In the genomic region with DNA sequence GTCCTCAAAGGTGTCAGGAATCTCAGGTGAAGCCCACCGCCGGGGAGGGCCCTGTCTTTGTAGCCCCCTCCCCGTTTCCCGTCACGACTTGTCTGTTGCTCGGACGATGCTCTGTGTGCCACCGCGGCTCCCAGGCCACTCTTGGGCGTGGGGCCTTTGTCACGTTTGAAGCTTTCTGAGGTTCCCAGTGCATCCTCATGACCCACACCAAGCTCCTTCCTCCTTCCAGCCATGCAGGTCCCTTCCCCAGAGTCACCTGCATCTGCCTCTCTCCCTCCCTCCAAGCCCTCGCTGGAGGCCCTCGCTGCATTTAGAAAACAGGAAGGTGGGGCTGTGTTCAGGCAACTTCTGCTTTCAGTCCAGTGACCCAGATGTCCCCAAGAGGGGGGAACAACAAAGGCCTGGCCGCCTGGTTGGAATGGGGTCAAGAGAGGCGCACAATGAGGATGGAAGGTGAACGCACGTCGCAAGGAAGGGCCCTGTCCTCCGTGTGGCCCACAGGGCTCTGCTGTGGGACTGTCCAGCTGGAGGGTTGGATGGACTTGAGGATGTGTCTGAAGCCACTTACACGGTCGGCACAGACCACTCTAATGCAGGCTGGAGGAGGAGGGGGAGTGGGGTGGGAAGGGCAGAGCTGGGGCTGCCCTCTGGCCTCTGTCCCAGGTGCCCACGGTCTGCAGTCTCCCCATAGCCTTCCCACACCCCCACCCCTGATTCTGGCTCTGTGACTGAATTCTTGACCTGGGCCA, we compare ENCODE assay signal across 8 cellular contexts. TPM values are rescaled to one million over a fixed set of nuclear protein-coding genes. Genes with fewer than 3 reads are reported as not detected.
A peak's percentile ranks its signal among the peaks of the same experiment; 100 is the strongest.
DNase-seq lines count a peak whose midpoint lies in the region; ATAC-seq and TF ChIP-seq lines count a peak whose summit lies in the region.

No MANE protein-coding gene starts in this region.

- in situ Hi-C loops in brain microvascular endothelial cell (cut with HindIII; ENCODE audit: low pct_ligation_motif_present, low sequenced_read_pairs) = no loop called here

- H3K4me3 ChIP-seq in brain microvascular endothelial cell (ENCODE audit: low read depth, low read length) = peak overlapping the region; percentile 15

- no peak for TF ChIP-seq CTCF in C4-2B (conservative IDR thresholded peaks at IDR 0.05)
- TF ChIP-seq CTCF in brain microvascular endothelial cell (IDR thresholded peaks at IDR 0.05; ENCODE audit: low read depth, low read length, missing control alignments) = no peak

- H3K36me3 ChIP-seq in brain microvascular endothelial cell (replicated peaks) = no peaks in the 10 kb centered on the region

- DNase-seq in brain microvascular endothelial cell = no peak
- DNase-seq in mucosa of gallbladder (ENCODE audit: low spot score) = peak; percentile 33
- no peak for DNase-seq in H4 (ENCODE audit: low spot score)
- DNase-seq in stimulated activated CD4-positive, alpha-beta T cell treated with anti-CD3 and anti-CD28 coated beads, Interleukin-1b, Interleukin-23, amount 100 ng/mL, for 48 hours = no peak
- DNase-seq in LoVo (ENCODE audit: low spot score) = no peak
- DNase-seq in NCI-H2196 treated with DMSO at 0.1 percent for 48 hours (lab: John Stamatoyannopoulos, UW; ENCODE audit: unreplicated experiment) = no peak

- ATAC-seq in HG03354 (IDR thresholded peaks at IDR 0.05; ENCODE audit: poor library complexity, severe bottlenecking, unreplicated experiment) = peak; percentile 32

- H3K27ac ChIP-seq in C4-2B (peak overlapping the region; percentile 82), brain microvascular endothelial cell (no peak overlapping the region)

- no peaks in the 10 kb centered on the region for H3K27me3 ChIP-seq in brain microvascular endothelial cell (replicated peaks)

RNA-seq across cellular contexts. Expression of gene OR1D5, which starts 59.8 kb away (rescaled TPM):
- not detected for total RNA-seq in mucosa of gallbladder
- not detected in 2 replicates for total RNA-seq in H4 (2014; rRNA removed; shearing (Covaris generic))
